12 cellular contexts compared by ENCODE assay signal in genomic region chr12:111578276-111578970, GRCh38. TPM values are rescaled to one million over a fixed set of nuclear protein-coding genes. Genes with fewer than 3 reads are reported as not detected.
A peak's percentile ranks its signal among the peaks of the same experiment; 100 is the strongest.
DNase-seq lines count a peak whose midpoint lies in the region; ATAC-seq and TF ChIP-seq lines count a peak whose summit lies in the region.
"Had no signal": no experiment of that assay in that cellular context is flagged by ENCODE, and none has a peak within 500 bp of the region (broad histone marks: within the 10 kb centered on the region; RNA-seq: fewer than 3 reads in every experiment).

No MANE protein-coding gene starts in this region.

- H3K27me3 ChIP-seq in gastrocnemius medialis: no peaks in the 10 kb centered on the region
- no peaks in the 10 kb centered on the region for H3K27me3 ChIP-seq in colonic mucosa

- no peak for TF ChIP-seq POLR2A in gastrocnemius medialis (IDR thresholded peaks at IDR 0.05)

- peaks cover 11 to 19% of the 10 kb centered on the region in 2 donors for H3K36me3 Mint-ChIP-seq in CD14-positive monocyte
- H3K36me3 Mint-ChIP-seq in activated T-helper 17 cell treated with anti-CD3 and anti-CD28 coated beads, Interleukin-2, amount 50 U/mL, for 72 hours (ENCODE audit: low read depth): peaks cover 10% of the 10 kb centered on the region

- intact Hi-C loops in CD14-positive monocyte (cut with micrococcal nuclease) (no loop called here), gastrocnemius medialis (cut with DNase I; ENCODE audit: low total_unique reads) (no loop called here), colonic mucosa (cut with DNase I) (no loop called here)

- in situ Hi-C loops in gastrocnemius medialis (cut with MboI; ENCODE audit: low sequenced_read_pairs in 4 of 4): no loop called here

- no peak overlapping the region for H3K4me3 ChIP-seq in gastrocnemius medialis
- H3K4me3 ChIP-seq in colonic mucosa: no peak overlapping the region

- peak overlapping the region in 5 of 7 donors; percentile 14 to 70 (median 45) for H3K27ac Mint-ChIP-seq in CD14-positive monocyte
- peak overlapping the region; percentile 14 for H3K27ac Mint-ChIP-seq in activated T-helper 17 cell treated with anti-CD3 and anti-CD28 coated beads, Interleukin-2, amount 50 U/mL, for 72 hours
- H3K27ac Mint-ChIP-seq: activated T-cell treated with anti-CD3 and anti-CD28 coated beads, Interleukin-2, amount 50 U/mL, for 72 hours had no signal

- H3K4me1 Mint-ChIP-seq in CD14-positive monocyte: peaks cover 15% of the 10 kb centered on the region
- peaks cover 13% of the 10 kb centered on the region for H3K4me1 Mint-ChIP-seq in activated T-helper 17 cell treated with anti-CD3 and anti-CD28 coated beads, Interleukin-2, amount 50 U/mL, for 72 hours

- DNase-seq in CD14-positive monocyte (ENCODE audit: low spot score): no peak
- DNase-seq in kidney glomerular epithelial cell (lab: John Stamatoyannopoulos, UW): peak; percentile 87
- DNase-seq in gastrocnemius medialis: no peak
- DNase-seq in NCI-H187 (lab: John Stamatoyannopoulos, UW): no peak
- no peak for DNase-seq in stimulated activated CD8-positive, alpha-beta memory T cell treated with anti-CD3 and anti-CD28 coated beads, Interleukin-4, amount 100 ng/mL, for 48 hours
- no peak for DNase-seq in colonic mucosa
- DNase-seq: activated T-cell treated with anti-CD3 and anti-CD28 coated beads, Interleukin-2, amount 50 U/mL, for 72 hours; DND-41; occipital lobe; stimulated activated naive CD4-positive, alpha-beta T cell had no signal

- ATAC-seq in HG03571 (IDR thresholded peaks at IDR 0.05; ENCODE audit: unreplicated experiment) (peak; percentile 66), gastrocnemius medialis (no peak)
- peak; percentile 52 for ATAC-seq in activated T-helper 17 cell treated with anti-CD3 and anti-CD28 coated beads, Interleukin-2, amount 50 U/mL, for 72 hours (replicated peaks)
- ATAC-seq: activated T-cell treated with anti-CD3 and anti-CD28 coated beads, Interleukin-2, amount 50 U/mL, for 72 hours had no signal

- no peaks in the 10 kb centered on the region for H3K9me3 ChIP-seq in gastrocnemius medialis
- no peaks in the 10 kb centered on the region for H3K9me3 ChIP-seq in colonic mucosa

- peaks cover 0 to 3% of the 10 kb centered on the region in 2 donors for H3K4me1 ChIP-seq in gastrocnemius medialis
- H3K4me1 ChIP-seq in colonic mucosa: no peaks in the 10 kb centered on the region

- H3K27me3 Mint-ChIP-seq in CD14-positive monocyte (ENCODE audit: low read depth in 3 of 3): peaks cover 0 to 4% (median 0%) of the 10 kb centered on the region in 3 donors
- H3K27me3 Mint-ChIP-seq in activated T-helper 17 cell treated with anti-CD3 and anti-CD28 coated beads, Interleukin-2, amount 50 U/mL, for 72 hours: no peaks in the 10 kb centered on the region

- no peak for TF ChIP-seq CTCF in CD14-positive monocyte (IDR thresholded peaks at IDR 0.05)
- no peak for TF ChIP-seq CTCF in gastrocnemius medialis (IDR thresholded peaks at IDR 0.05 in 4 of 5, conservative IDR thresholded peaks at IDR 0.05 in 1 of 5)
- no peak for TF ChIP-seq CTCF in colonic mucosa (IDR thresholded peaks at IDR 0.05)

- H3K9ac ChIP-seq in colonic mucosa (ENCODE audit: low read depth in 2 of 2, low read length in 2 of 2): no peak overlapping the region

- H3K4me3 Mint-ChIP-seq in CD14-positive monocyte: no peak overlapping the region
- no peak overlapping the region for H3K4me3 Mint-ChIP-seq in activated T-helper 17 cell treated with anti-CD3 and anti-CD28 coated beads, Interleukin-2, amount 50 U/mL, for 72 hours
- H3K4me3 Mint-ChIP-seq: activated T-cell treated with anti-CD3 and anti-CD28 coated beads, Interleukin-2, amount 50 U/mL, for 72 hours had no signal

- no peaks in the 10 kb centered on the region for H3K36me3 ChIP-seq in gastrocnemius medialis
- H3K36me3 ChIP-seq in colonic mucosa: no peaks in the 10 kb centered on the region

- H3K27ac ChIP-seq in gastrocnemius medialis (no peak overlapping the region), colonic mucosa (no peak overlapping the region)

- no peaks in the 10 kb centered on the region for H3K9me3 Mint-ChIP-seq in CD14-positive monocyte
- no peaks in the 10 kb centered on the region for H3K9me3 Mint-ChIP-seq in activated T-helper 17 cell treated with anti-CD3 and anti-CD28 coated beads, Interleukin-2, amount 50 U/mL, for 72 hours
- H3K9me3 Mint-ChIP-seq: activated T-cell treated with anti-CD3 and anti-CD28 coated beads, Interleukin-2, amount 50 U/mL, for 72 hours had no signal

RNA-seq across cellular contexts. Expression of gene ATXN2, which starts 20.7 kb away (rescaled TPM):
- polyA plus RNA-seq in CD14-positive monocyte: 10 to 100 TPM in 1 of 2 donors, 1 to 10 TPM in 1; 4.3 to 11.9 TPM
- total RNA-seq in activated T-helper 17 cell treated with anti-CD3 and anti-CD28 coated beads, Interleukin-2, amount 50 U/mL, for 72 hours: 10 to 100 TPM; 40.4 to 54.7 TPM
- total RNA-seq in gastrocnemius medialis (10 to 100 TPM; 20.4 to 28.1 (median 22.2) TPM), colonic mucosa (10 to 100 TPM; 48.7 to 55.1 TPM)

Comparison
In these comparisons a context has a peak if more than half of its experiments do, and no peak if none do; other contexts are left out.
1. ATAC-seq: peak in HG03571 (single experiment) and activated T-helper 17 cell treated with anti-CD3 and anti-CD28 coated beads, Interleukin-2, amount 50 U/mL, for 72 hours (single experiment); none in gastrocnemius medialis (0 of 2).